11 cellular contexts compared by ENCODE assay signal in genomic region chr6:35570885-35571330, GRCh38. TPM values are rescaled to one million over a fixed set of nuclear protein-coding genes. Genes with fewer than 3 reads are reported as not detected.
A peak's percentile ranks its signal among the peaks of the same experiment; 100 is the strongest.
DNase-seq lines count a peak whose midpoint lies in the region; ATAC-seq, FAIRE-seq and TF ChIP-seq lines count a peak whose summit lies in the region.
"Not testable (repeated sequence)": the region's sequence is repeated elsewhere in the genome, so short reads cannot be mapped to it uniquely, and the experiment has no call there.
"Had no signal": no experiment of that assay in that cellular context is flagged by ENCODE, and none has a peak within 500 bp of the region (broad histone marks: within the 10 kb centered on the region; RNA-seq: fewer than 3 reads in every experiment).

No MANE protein-coding gene starts in this region.

- not testable (repeated sequence) for H3K4me3 ChIP-seq in CD8-positive, alpha-beta T cell (ENCODE audit: low read depth, low read length); left ventricle myocardium inferior; HepG2 (replicated peaks in 1 of 3; ENCODE audit: insufficient read depth in 1 of 3, low read depth in 2 of 3, low read length in 3 of 3); testis

- not testable (repeated sequence) for H3K27ac ChIP-seq in CD8-positive, alpha-beta T cell (ENCODE audit: low read depth, low read length); HepG2 (ENCODE audit: extremely low read length, insufficient read depth, low read length)
- H3K27ac ChIP-seq in left ventricle myocardium inferior (replicated peaks) (peak overlapping the region; percentile 16), testis (peak overlapping the region; percentile 69 to 72)

- not testable (repeated sequence) for H2AFZ ChIP-seq in HepG2 (ENCODE audit: low read length)

- not testable (repeated sequence) for TF ChIP-seq EP300 in HepG2 (IDR thresholded peaks at IDR 0.05; ENCODE audit: low read depth in 2 of 2, low read length in 2 of 2); HepG2 (CRISPR knock-in tag; IDR thresholded peaks at IDR 0.05; ENCODE audit: borderline replicate concordance)

- not testable (repeated sequence) for H3K4me1 ChIP-seq in CD8-positive, alpha-beta T cell (ENCODE audit: insufficient read depth, low read length); left ventricle myocardium inferior
- H3K4me1 ChIP-seq in HepG2 (ENCODE audit: insufficient read depth, low read length) (peaks cover 15% of the 10 kb centered on the region), testis (peaks cover 38% of the 10 kb centered on the region)

- not testable (repeated sequence) for H3K79me2 ChIP-seq in HepG2 (ENCODE audit: insufficient read depth, low read length)

- H3K9me3 ChIP-seq in CD8-positive, alpha-beta T cell (ENCODE audit: low read length); left ventricle myocardium inferior (replicated peaks); HepG2 (ENCODE audit: low read length); testis: not testable (repeated sequence)

- peaks cover 28% of the 10 kb centered on the region for H3K36me3 ChIP-seq in CD8-positive, alpha-beta T cell (ENCODE audit: insufficient read depth, low read length)
- H3K36me3 ChIP-seq in left ventricle myocardium inferior (peaks cover 39% of the 10 kb centered on the region), HepG2 (replicated peaks in 1 of 2; ENCODE audit: control insufficient read depth in 1 of 2, insufficient read depth in 2 of 2, low read length in 2 of 2) (peaks cover 0 to 21% of the 10 kb centered on the region in 2 experiments; a peak in 3 of 5 replicates)
- H3K36me3 ChIP-seq in testis (ENCODE audit: low read depth, missing control alignments): not testable (repeated sequence)

- CTCF ChIA-PET in CD8-positive, alpha-beta T cell (lab: Charles Lee): interaction anchor here (0.8 to 4.1 kb wide), 5 partner anchors 9 to 166 kb away, joined by 3 to 18 read pairs (median 5); partner anchors contain the start of gene ARMC12
- CTCF ChIA-PET in HepG2 (lab: Yijun Ruan, JAX; ENCODE audit: low intra/inter-chr PET ratio, low total read pairs): not testable (repeated sequence)

- H3K36me3 Mint-ChIP-seq in CD8-positive, alpha-beta T cell: peaks cover 41% of the 10 kb centered on the region
- not testable (repeated sequence) for H3K36me3 Mint-ChIP-seq in activated naive CD8-positive, alpha-beta T cell
- peaks cover 3 to 46% (median 18%) of the 10 kb centered on the region in 3 donors for H3K36me3 Mint-ChIP-seq in naive thymus-derived CD8-positive, alpha-beta T cell

- H3K4me3 Mint-ChIP-seq in CD8-positive, alpha-beta T cell; activated naive CD8-positive, alpha-beta T cell; naive thymus-derived CD8-positive, alpha-beta T cell: not testable (repeated sequence)

- not testable (repeated sequence) for FAIRE-seq in HepG2 (lab: Jason Lieb, UNC)

- not testable (repeated sequence) for TF ChIP-seq RAD21 in HepG2 (CRISPR knock-in tag; IDR thresholded peaks at IDR 0.05)

- not testable (repeated sequence) for H3K4me1 Mint-ChIP-seq in CD8-positive, alpha-beta T cell (ENCODE audit: low read depth); activated naive CD8-positive, alpha-beta T cell (ENCODE audit: low read depth)
- peaks cover 7 to 21% (median 10%) of the 10 kb centered on the region in 4 donors for H3K4me1 Mint-ChIP-seq in naive thymus-derived CD8-positive, alpha-beta T cell

- H3K27me3 Mint-ChIP-seq in CD8-positive, alpha-beta T cell (ENCODE audit: low read depth); activated naive CD8-positive, alpha-beta T cell; naive thymus-derived CD8-positive, alpha-beta T cell: not testable (repeated sequence)

- intact Hi-C loops in CD8-positive, alpha-beta T cell (cut with DNase I, micrococcal nuclease); left ventricle myocardium inferior (cut with micrococcal nuclease); HepG2 (cut with micrococcal nuclease; ENCODE audit: unreplicated experiment); testis (cut with DNase I; ENCODE audit: low total_unique reads): not testable (repeated sequence)

- in situ Hi-C loops in HepG2 (cut with HindIII; ENCODE audit: extremely low pct_ligation_motif_present, low pct_unique_long_range_greater_than_20kb): not testable (repeated sequence)

- ATAC-seq in CD8-positive, alpha-beta T cell; HepG2; naive thymus-derived CD8-positive, alpha-beta T cell: not testable (repeated sequence)

- 91% methylated on average over 2 of the region's 2 CpGs for WGBS in HepG2 (ENCODE audit: low lambda C conversion rate)
- WGBS in testis, 2 donors: 54 to 58% methylated on average over 2 of the region's 2 CpGs

- not testable (repeated sequence) for TF ChIP-seq POLR2A in HepG2 (IDR thresholded peaks at IDR 0.05; ENCODE audit: insufficient read depth in 1 of 2, low read depth in 2 of 2, low read length in 2 of 2); testis (IDR thresholded peaks at IDR 0.05)

- POLR2A ChIA-PET in CD8-positive, alpha-beta T cell (lab: Charles Lee); HepG2 (lab: Yijun Ruan, JAX): not testable (repeated sequence)
- POLR2A ChIA-PET in naive thymus-derived CD8-positive, alpha-beta T cell (lab: Charles Lee): interaction anchor here (0.6 to 1.4 kb wide), 2 partner anchors 17 to 1464 kb away, joined by 3 read pairs; no protein-coding TSS in a partner anchor

- H3K27me3 ChIP-seq in CD8-positive, alpha-beta T cell (ENCODE audit: insufficient read depth, low read length); left ventricle myocardium inferior (ENCODE audit: low read depth); HepG2 (ENCODE audit: control insufficient read depth in 1 of 2, insufficient read depth in 2 of 2, low read length in 2 of 2); testis: not testable (repeated sequence)

- not testable (repeated sequence) for H4K20me1 ChIP-seq in HepG2 (ENCODE audit: insufficient read depth, low read length)

- H3K9ac ChIP-seq in HepG2 (ENCODE audit: insufficient read depth, low read depth, low read length): not testable (repeated sequence)

- not testable (repeated sequence) for H3K4me2 ChIP-seq in HepG2 (ENCODE audit: low read depth, low read length)

- peak overlapping the region; percentile 75 for H3K27ac Mint-ChIP-seq in CD8-positive, alpha-beta T cell
- peak overlapping the region; percentile 35 for H3K27ac Mint-ChIP-seq in activated naive CD8-positive, alpha-beta T cell
- peak overlapping the region in 7 of 10 donors; percentile 25 to 81 (median 63) for H3K27ac Mint-ChIP-seq in naive thymus-derived CD8-positive, alpha-beta T cell

- BruUV-seq in HepG2 (replicated peaks; lab: Mats Ljungman, UMichigan): not testable (repeated sequence)

- H3K9me3 Mint-ChIP-seq in CD8-positive, alpha-beta T cell; activated naive CD8-positive, alpha-beta T cell (ENCODE audit: low read depth); naive thymus-derived CD8-positive, alpha-beta T cell: not testable (repeated sequence)

- not testable (repeated sequence) for DNase-seq in CD8-positive, alpha-beta T cell; left ventricle myocardium inferior; HepG2 (ENCODE audit: low spot score); naive thymus-derived CD8-positive, alpha-beta T cell
- DNase-seq in HK-2 (ENCODE audit: unreplicated experiment) (peak; percentile 14), glomerular visceral epithelial cell (ENCODE audit: extremely low spot score) (peak; percentile 6), testis (peak; percentile 73)

- TF ChIP-seq CTCF in CD8-positive, alpha-beta T cell (IDR thresholded peaks at IDR 0.05); left ventricle myocardium inferior (IDR thresholded peaks at IDR 0.05; ENCODE audit: borderline replicate concordance); HepG2 (CRISPR knock-in tag; IDR thresholded peaks at IDR 0.05); testis (IDR thresholded peaks at IDR 0.05): not testable (repeated sequence)

TF ChIP-seq in HepG2, 621 proteins besides CTCF, POLR2A, EP300 and RAD21 (continues in another document):
- peak; percentile 51; the same call in 1 of the 2 replicates for TF ChIP-seq ZNF121 (CRISPR knock-in tag; IDR thresholded peaks at IDR 0.05)

RNA-seq across cellular contexts. Expression of gene TULP1, which starts 58.2 kb away (rescaled TPM):
- total RNA-seq in CD8-positive, alpha-beta T cell: not detected
- not detected for total RNA-seq in left ventricle myocardium inferior
- not detected in 2 replicates for total RNA-seq in HepG2 (2016; rRNA removed; fragmentation: Illumina TruSeq; extraction: Trizol)
- 0.35 TPM in 1 of 2 replicates, not detected in the other for total RNA-seq in HepG2 (2016; cell fraction: cytosol; rRNA removed; fragmentation: Illumina TruSeq; extraction: Trizol; ENCODE audit: low read depth)
- not detected in 2 replicates for total RNA-seq in HepG2 (2016; cell fraction: insoluble cytoplasmic fraction; rRNA removed; fragmentation: Illumina TruSeq; extraction: Trizol)
- not detected in 2 replicates for total RNA-seq in HepG2 (2016; cell fraction: membrane; rRNA removed; fragmentation: Illumina TruSeq; extraction: Trizol)
- not detected in 2 replicates for total RNA-seq in HepG2 (2016; cell fraction: nucleus; rRNA removed; fragmentation: Illumina TruSeq; extraction: Trizol)
- not detected in 2 replicates for polyA plus RNA-seq in HepG2 (2011; rRNA removed)
- polyA plus RNA-seq in HepG2 (2011; cell fraction: cytosol; rRNA removed): not detected in 2 replicates
- polyA plus RNA-seq in HepG2 (2011; cell fraction: nucleus; rRNA removed): not detected in 2 replicates
- polyA plus RNA-seq in HepG2 (2012): not detected in 2 replicates
- not detected in 2 replicates for polyA plus RNA-seq in HepG2 (2016; cell fraction: cytosol; fragmentation: Illumina TruSeq; extraction: Trizol; ENCODE audit: low read depth)
- not detected in 2 replicates for polyA plus RNA-seq in HepG2 (2016; cell fraction: insoluble cytoplasmic fraction; fragmentation: Illumina TruSeq; extraction: Trizol; ENCODE audit: low read depth)
- polyA plus RNA-seq in HepG2 (2016; cell fraction: membrane; fragmentation: Illumina TruSeq; extraction: Trizol; ENCODE audit: low read depth): not detected in 2 replicates
- not detected in 2 replicates for polyA plus RNA-seq in HepG2 (2016; cell fraction: nucleus; fragmentation: Illumina TruSeq; extraction: Trizol; ENCODE audit: insufficient read depth, low read depth)
- not detected in 2 replicates for polyA minus RNA-seq in HepG2 (2011; rRNA and poly(A)+ RNA removed; ENCODE audit: low replicate concordance)
- not detected in 2 replicates for polyA minus RNA-seq in HepG2 (2011; cell fraction: cytosol; rRNA and poly(A)+ RNA removed)
- polyA minus RNA-seq in HepG2 (2011; cell fraction: nucleus; rRNA and poly(A)+ RNA removed): not detected in 2 replicates
- not detected for total RNA-seq in naive thymus-derived CD8-positive, alpha-beta T cell
- not detected for polyA plus RNA-seq in naive thymus-derived CD8-positive, alpha-beta T cell
- total RNA-seq in testis: 1 to 10 TPM in 1 of 2 donors, under 1 TPM in 1; 0.87 to 2.4 TPM
- 0.53 TPM for polyA plus RNA-seq in testis (ENCODE audit: insufficient read depth, low read depth, low replicate concordance)
- total RNA-seq: A172; CD4-positive, alpha-beta memory T cell; HFFc6 had no signal
- polyA plus RNA-seq: CD4-positive, alpha-beta memory T cell had no signal
